8 cellular contexts compared by ENCODE assay signal in the genomic region with DNA sequence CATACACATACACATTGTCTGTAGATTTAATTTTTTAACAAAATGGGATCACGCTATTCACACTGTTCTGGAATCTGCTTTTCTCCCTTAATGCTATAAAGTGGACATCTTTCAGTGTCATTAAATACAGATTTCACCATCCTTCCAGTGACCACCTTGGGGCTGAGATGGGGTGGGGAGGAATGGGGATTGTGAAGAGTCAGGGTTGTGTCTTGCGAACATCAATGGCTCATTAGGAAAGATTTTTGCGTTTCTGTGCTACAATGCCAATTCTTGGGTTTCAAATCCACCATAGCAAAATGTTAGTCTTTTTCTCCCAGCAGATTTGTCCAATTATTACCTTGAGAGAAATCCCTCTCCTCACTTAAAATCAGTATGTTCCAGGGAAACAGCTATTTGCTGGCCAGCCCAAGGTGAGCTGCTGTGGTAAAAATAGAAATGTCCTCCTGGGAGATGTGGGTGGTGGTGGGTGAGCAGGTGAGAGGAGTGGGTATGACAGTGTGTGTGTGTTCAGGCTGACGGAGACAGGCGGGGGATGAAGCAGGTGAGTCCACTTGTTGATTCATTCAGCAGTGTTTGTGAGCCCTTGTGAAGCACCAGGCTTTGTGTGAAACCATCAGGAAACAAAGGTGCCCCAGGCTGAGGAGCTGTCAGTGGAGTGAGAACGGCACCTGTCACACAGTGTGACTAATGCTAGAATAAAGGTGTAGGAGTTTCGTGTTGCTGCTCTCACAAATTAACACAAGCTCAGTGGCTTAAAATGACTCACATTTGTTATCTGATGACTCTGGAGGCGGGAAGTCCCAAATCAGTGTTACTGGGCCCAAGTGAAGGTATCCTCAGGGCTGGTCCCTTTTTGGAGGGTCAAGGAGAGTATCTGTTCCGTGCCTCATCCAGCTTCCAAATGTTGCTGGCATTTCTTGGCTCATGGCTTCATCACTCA. TPM values are rescaled to one million over a fixed set of nuclear protein-coding genes. Genes with fewer than 3 reads are reported as not detected.
A peak's percentile ranks its signal among the peaks of the same experiment; 100 is the strongest.
DNase-seq lines count a peak whose midpoint lies in the region; ATAC-seq and TF ChIP-seq lines count a peak whose summit lies in the region.

No MANE protein-coding gene starts in this region.

- peak overlapping the region; percentile 62 for H2AFZ ChIP-seq in MM.1S (ENCODE audit: low read length)

- no peak overlapping the region for H3K27ac ChIP-seq in CD4-positive, alpha-beta T cell (ENCODE audit: low read depth, low read length)
- H3K27ac ChIP-seq in MM.1S (ENCODE audit: low read length): peak overlapping the region; percentile 88

- H3K27ac Mint-ChIP-seq in CD4-positive, alpha-beta T cell: peak overlapping the region; percentile 92
- H3K27ac Mint-ChIP-seq in endothelial cell (ENCODE audit: unreplicated experiment): peak overlapping the region; percentile 80

- H3K4me2 ChIP-seq in MM.1S (ENCODE audit: low read depth, low read length): peak overlapping the region; percentile 98

- CTCF ChIA-PET in CD4-positive, alpha-beta T cell (lab: Charles Lee): interaction anchor here (1.1 to 1.5 kb wide), 4 partner anchors 129 to 445 kb away, joined by 3 to 7 read pairs (median 3); partner anchors contain the start of gene RPL3

- peaks cover 52% of the 10 kb centered on the region for H3K4me1 Mint-ChIP-seq in CD4-positive, alpha-beta T cell (ENCODE audit: low read depth)
- peaks cover 4% of the 10 kb centered on the region for H3K4me1 Mint-ChIP-seq in endothelial cell (ENCODE audit: unreplicated experiment)

- H3K4me1 ChIP-seq in MM.1S (ENCODE audit: low read length) (peaks cover 30% of the 10 kb centered on the region), mucosa of descending colon (ENCODE audit: low read depth) (peaks cover 14% of the 10 kb centered on the region)

- H3K36me3 Mint-ChIP-seq in CD4-positive, alpha-beta T cell (ENCODE audit: low read depth): peaks cover 17% of the 10 kb centered on the region
- H3K36me3 Mint-ChIP-seq in endothelial cell (ENCODE audit: low read depth, unreplicated experiment): peaks cover 5% of the 10 kb centered on the region

- no peaks in the 10 kb centered on the region for H3K9me2 ChIP-seq in MM.1S (replicated peaks; ENCODE audit: insufficient read depth, low read length)

- no peaks in the 10 kb centered on the region for H4K20me1 ChIP-seq in MM.1S (ENCODE audit: insufficient read depth, low read length)

- H3K9ac ChIP-seq in MM.1S (ENCODE audit: low read length): peak overlapping the region; percentile 94; the same call in 1 of the 2 replicates

- peaks cover 33% of the 10 kb centered on the region for H3F3A ChIP-seq in MM.1S (ENCODE audit: insufficient read depth, low read length)

- POLR2A ChIA-PET in CD4-positive, alpha-beta T cell (lab: Charles Lee): no interaction called here

- peaks cover 30% of the 10 kb centered on the region for H3K79me2 ChIP-seq in MM.1S (ENCODE audit: low read length)

- peaks cover 3% of the 10 kb centered on the region; the same call in 1 of the 2 replicates for H3K36me3 ChIP-seq in MM.1S (replicated peaks; ENCODE audit: insufficient read depth, low read length)
- H3K36me3 ChIP-seq in mucosa of descending colon (ENCODE audit: low read depth): no peaks in the 10 kb centered on the region

- H3K4me3 Mint-ChIP-seq in CD4-positive, alpha-beta T cell: peak overlapping the region; percentile 96
- peak overlapping the region; percentile 96 for H3K4me3 Mint-ChIP-seq in endothelial cell (ENCODE audit: unreplicated experiment)

- intact Hi-C loops in CD4-positive, alpha-beta T cell (cut with DNase I, micrococcal nuclease): loop anchor here (2.0 to 5.0 kb wide), 5 partner anchors 79 to 654 kb away; partner anchors contain the start of genes APOBEC3B (in 1 of the 2), CBX7 (in 1 of the 2), CSNK1E (in 1 of the 2) and DNAL4 (in 1 of the 2)
- intact Hi-C loops in mucosa of descending colon (cut with DNase I, micrococcal nuclease): loop anchor here in 1 of 2 donors (10.0 kb wide), 1 partner anchor 131 kb away; no protein-coding TSS in a partner anchor

- peak in 9 of 10 experiments; percentile 25 to 61 (median 50) for DNase-seq in CD4-positive, alpha-beta T cell
- peak; percentile 88 for DNase-seq in MM.1S
- peak; percentile 73 to 79 for DNase-seq in activated CD4-positive, alpha-beta T cell treated with anti-CD3 and anti-CD28 coated beads, Interleukin-2, amount 50 U/mL, for 48 hours
- no peak for DNase-seq in endothelial cell (ENCODE audit: low spot score)
- peak; percentile 58 for DNase-seq in renal cortical epithelial cell (ENCODE audit: low read depth)
- DNase-seq in MV-4-11 (lab: John Stamatoyannopoulos, UW): no peak
- no peak for DNase-seq in G401 (ENCODE audit: low spot score)
- no peak for DNase-seq in mucosa of descending colon

- in situ Hi-C loops in G401 (cut with HindIII; ENCODE audit: low sequenced_read_pairs): no loop called here

- no peak for TF ChIP-seq CTCF in CD4-positive, alpha-beta T cell (IDR thresholded peaks at IDR 0.05)
- no peak for TF ChIP-seq CTCF in MM.1S (IDR thresholded peaks at IDR 0.05; ENCODE audit: low read length)
- TF ChIP-seq CTCF in endothelial cell (IDR thresholded peaks at IDR 0.05; ENCODE audit: unreplicated experiment): no peak
- TF ChIP-seq CTCF in mucosa of descending colon (IDR thresholded peaks at IDR 0.05): no peak

- H3K4me3 ChIP-seq in MM.1S (ENCODE audit: low read length): peak overlapping the region; percentile 69
- no peak overlapping the region for H3K4me3 ChIP-seq in mucosa of descending colon

- H3K9me3 ChIP-seq in CD4-positive, alpha-beta T cell (ENCODE audit: control insufficient read depth, low read length): no peaks in the 10 kb centered on the region
- H3K9me3 ChIP-seq in MM.1S (replicated peaks; ENCODE audit: insufficient read depth, low read length) (no peaks in the 10 kb centered on the region), mucosa of descending colon (no peaks in the 10 kb centered on the region)

- peak; percentile 24 for ATAC-seq in CD4-positive, alpha-beta T cell (ENCODE audit: poor library complexity)
- ATAC-seq in mucosa of descending colon: no peak

- H3K9me3 Mint-ChIP-seq in CD4-positive, alpha-beta T cell: no peaks in the 10 kb centered on the region
- H3K9me3 Mint-ChIP-seq in endothelial cell (ENCODE audit: unreplicated experiment): no peaks in the 10 kb centered on the region

- H3K27me3 ChIP-seq in CD4-positive, alpha-beta T cell (ENCODE audit: control insufficient read depth, insufficient read depth, low read length): no peaks in the 10 kb centered on the region
- H3K27me3 ChIP-seq in MM.1S (replicated peaks; ENCODE audit: insufficient read depth, low read length): no peaks in the 10 kb centered on the region

- H3K27me3 Mint-ChIP-seq in CD4-positive, alpha-beta T cell: no peaks in the 10 kb centered on the region
- H3K27me3 Mint-ChIP-seq in endothelial cell (ENCODE audit: unreplicated experiment): peaks cover 13% of the 10 kb centered on the region

RNA-seq across cellular contexts. Expression of gene CBX6, which starts 1.7 kb away (rescaled TPM):
- 10 to 100 TPM; 41.6 to 42.8 TPM for total RNA-seq in CD4-positive, alpha-beta T cell
- 11.0 TPM for total RNA-seq in endothelial cell (ENCODE audit: unreplicated experiment)
- 28.3 and 62.7 TPM in 2 replicates for total RNA-seq in renal cortical epithelial cell
- total RNA-seq in G401 (2014; rRNA removed; shearing (Covaris generic)): 16.4 and 25.6 TPM in 2 replicates
- 10 to 100 TPM; 15.7 to 84.0 (median 23.6) TPM for total RNA-seq in mucosa of descending colon

RNA-seq across cellular contexts. Expression of gene NPTXR, which starts 29.9 kb away (rescaled TPM):
- total RNA-seq in CD4-positive, alpha-beta T cell: 1 to 10 TPM; 4.2 to 4.6 TPM
- total RNA-seq in endothelial cell (ENCODE audit: unreplicated experiment): 0.62 TPM
- 0.87 and 24.7 TPM in 2 replicates for total RNA-seq in renal cortical epithelial cell
- 5.6 and 8.8 TPM in 2 replicates for total RNA-seq in G401 (2014; rRNA removed; shearing (Covaris generic))
- total RNA-seq in mucosa of descending colon: 10 to 100 TPM in 1 of 3 donors, 1 to 10 TPM in 1, under 1 TPM in 1; 0.84 to 15.5 (median 1.2) TPM

Comparison
In these comparisons a context has a peak if more than half of its experiments do, and no peak if none do; other contexts are left out.
1. DNase-seq: peak in CD4-positive, alpha-beta T cell (9 of 10), MM.1S (single experiment), activated CD4-positive, alpha-beta T cell treated with anti-CD3 and anti-CD28 coated beads, Interleukin-2, amount 50 U/mL, for 48 hours (2 of 2) and renal cortical epithelial cell (single experiment); none in endothelial cell (single experiment), MV-4-11 (single experiment), G401 (single experiment) and mucosa of descending colon (0 of 3).